Comparison of ENCODE assay signal across 16 cellular contexts in the genomic region with DNA sequence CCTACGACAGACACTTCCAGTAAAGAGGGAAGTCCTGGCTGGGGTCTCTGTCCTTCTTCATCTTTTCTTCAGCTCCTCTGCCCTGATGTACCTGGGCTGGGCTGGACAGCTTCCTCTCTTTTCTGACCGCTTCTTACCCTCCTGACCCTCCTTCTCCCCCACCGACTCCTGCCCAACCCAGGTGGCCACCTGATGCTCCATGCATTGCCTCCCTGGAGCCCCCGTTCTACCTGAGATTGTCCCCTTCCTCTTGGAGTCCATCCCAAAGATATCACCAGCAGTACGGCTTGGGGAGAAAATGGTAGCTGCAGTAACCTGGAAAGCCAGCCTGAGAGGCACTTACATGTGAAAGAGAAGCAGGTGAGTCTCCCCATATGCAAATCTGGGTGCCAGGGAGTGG.
DNase-seq lines count a peak whose midpoint lies in the region; TF ChIP-seq lines count a peak whose summit lies in the region.
"Had no signal": no experiment of that assay in that cellular context is flagged by ENCODE, and none has a peak within 500 bp of the region (broad histone marks: within the 10 kb centered on the region; RNA-seq: fewer than 3 reads in every experiment).

No MANE protein-coding gene starts in this region.

- H3K4me1 Mint-ChIP-seq in activated naive CD4-positive, alpha-beta T cell treated with anti-CD3 and anti-CD28 coated beads, Interleukin-2, amount 10 ng/mL, durations not matched to agents 7 days and 5 days: no peaks in the 10 kb centered on the region
- H3K4me1 Mint-ChIP-seq in activated naive CD4-positive, alpha-beta T cell treated with anti-CD3 and anti-CD28 coated beads for 36 hours (ENCODE audit: low read depth): no peaks in the 10 kb centered on the region
- H3K4me1 Mint-ChIP-seq in neural progenitor cell: peaks cover 12% of the 10 kb centered on the region
- H3K4me1 Mint-ChIP-seq: CD8-positive, alpha-beta memory T cell had no signal

- H3K27me3 ChIP-seq in neural progenitor cell: no peaks in the 10 kb centered on the region
- H3K27me3 ChIP-seq in suprapubic skin: peaks cover 16% of the 10 kb centered on the region
- H3K27me3 ChIP-seq: BLaER1 had no signal

- no peaks in the 10 kb centered on the region for H3K79me2 ChIP-seq in neural progenitor cell (ENCODE audit: low read depth)

- H3K36me3 Mint-ChIP-seq in activated naive CD4-positive, alpha-beta T cell treated with anti-CD3 and anti-CD28 coated beads, Interleukin-2, amount 10 ng/mL, durations not matched to agents 7 days and 5 days: no peaks in the 10 kb centered on the region
- H3K36me3 Mint-ChIP-seq in activated naive CD4-positive, alpha-beta T cell treated with anti-CD3 and anti-CD28 coated beads for 36 hours (ENCODE audit: low read depth): no peaks in the 10 kb centered on the region
- no peaks in the 10 kb centered on the region for H3K36me3 Mint-ChIP-seq in neural progenitor cell
- H3K36me3 Mint-ChIP-seq: CD8-positive, alpha-beta memory T cell had no signal

- no peak overlapping the region for H2AFZ ChIP-seq in neural progenitor cell (replicated peaks)

- H3K9me3 Mint-ChIP-seq in activated naive CD4-positive, alpha-beta T cell treated with anti-CD3 and anti-CD28 coated beads, Interleukin-2, amount 10 ng/mL, durations not matched to agents 7 days and 5 days: peaks cover 5% of the 10 kb centered on the region
- no peaks in the 10 kb centered on the region for H3K9me3 Mint-ChIP-seq in activated naive CD4-positive, alpha-beta T cell treated with anti-CD3 and anti-CD28 coated beads for 36 hours
- no peaks in the 10 kb centered on the region for H3K9me3 Mint-ChIP-seq in neural progenitor cell

- H3K4me3 ChIP-seq in neural progenitor cell: no peak overlapping the region
- no peak overlapping the region for H3K4me3 ChIP-seq in suprapubic skin
- H3K4me3 ChIP-seq: BLaER1, HAP-1 had no signal

- TF ChIP-seq POLR2A in suprapubic skin (IDR thresholded peaks at IDR 0.05): no peak

- H3K27ac ChIP-seq in neural progenitor cell (no peak overlapping the region), suprapubic skin (no peak overlapping the region)
- H3K27ac ChIP-seq: BLaER1 had no signal

- peak overlapping the region; percentile 25 for H3K4me2 ChIP-seq in neural progenitor cell

- no peak overlapping the region for H3K4me3 Mint-ChIP-seq in activated naive CD4-positive, alpha-beta T cell treated with anti-CD3 and anti-CD28 coated beads, Interleukin-2, amount 10 ng/mL, durations not matched to agents 7 days and 5 days
- H3K4me3 Mint-ChIP-seq in activated naive CD4-positive, alpha-beta T cell treated with anti-CD3 and anti-CD28 coated beads for 36 hours: no peak overlapping the region
- peak overlapping the region; percentile 27 for H3K4me3 Mint-ChIP-seq in neural progenitor cell
- H3K4me3 Mint-ChIP-seq: CD8-positive, alpha-beta memory T cell had no signal

- no peak for TF ChIP-seq CTCF in neural progenitor cell (IDR thresholded peaks at IDR 0.05)
- no peak for TF ChIP-seq CTCF in suprapubic skin (IDR thresholded peaks at IDR 0.05)

- H3K4me1 ChIP-seq in neural progenitor cell (peaks cover 21% of the 10 kb centered on the region), suprapubic skin (no peaks in the 10 kb centered on the region)
- H3K4me1 ChIP-seq: Caco-2, HAP-1 had no signal

- WGBS in suprapubic skin: 61% methylated on average over 5 of the region's 5 CpGs

- H3K9me3 ChIP-seq in neural progenitor cell (ENCODE audit: low read depth) (no peaks in the 10 kb centered on the region), suprapubic skin (no peaks in the 10 kb centered on the region)
- H3K9me3 ChIP-seq: BLaER1, Caco-2, HAP-1 had no signal

- H3K9ac ChIP-seq in neural progenitor cell: no peak overlapping the region
- H3K9ac ChIP-seq: BLaER1 had no signal

- no peaks in the 10 kb centered on the region for H3K27me3 Mint-ChIP-seq in activated naive CD4-positive, alpha-beta T cell treated with anti-CD3 and anti-CD28 coated beads, Interleukin-2, amount 10 ng/mL, durations not matched to agents 7 days and 5 days
- H3K27me3 Mint-ChIP-seq in activated naive CD4-positive, alpha-beta T cell treated with anti-CD3 and anti-CD28 coated beads for 36 hours (ENCODE audit: low read depth): no peaks in the 10 kb centered on the region
- peaks cover 16% of the 10 kb centered on the region for H3K27me3 Mint-ChIP-seq in neural progenitor cell (ENCODE audit: insufficient read depth, low read depth)
- H3K27me3 Mint-ChIP-seq: CD8-positive, alpha-beta memory T cell had no signal

- H3K36me3 ChIP-seq in neural progenitor cell (no peaks in the 10 kb centered on the region), suprapubic skin (no peaks in the 10 kb centered on the region)
- H3K36me3 ChIP-seq: BLaER1, HAP-1 had no signal

- intact Hi-C loops in activated naive CD4-positive, alpha-beta T cell treated with anti-CD3 and anti-CD28 coated beads for 36 hours (cut with micrococcal nuclease): no loop called here

- H4K20me1 ChIP-seq in neural progenitor cell (ENCODE audit: low read depth): no peaks in the 10 kb centered on the region
- H4K20me1 ChIP-seq: BLaER1 had no signal

- no peak for TF ChIP-seq EP300 in suprapubic skin (IDR thresholded peaks at IDR 0.05)

- peaks cover 12% of the 10 kb centered on the region for H3F3A ChIP-seq in neural progenitor cell (ENCODE audit: low read depth)

- CTCF ChIA-PET in activated naive CD4-positive, alpha-beta T cell treated with anti-CD3 and anti-CD28 coated beads, Interleukin-2, amount 10 ng/mL, durations not matched to agents 7 days and 5 days (lab: Charles Lee): no interaction called here
- CTCF ChIA-PET in activated naive CD4-positive, alpha-beta T cell treated with anti-CD3 and anti-CD28 coated beads for 36 hours (lab: Charles Lee): no interaction called here

- H3K27ac Mint-ChIP-seq in activated naive CD4-positive, alpha-beta T cell treated with anti-CD3 and anti-CD28 coated beads, Interleukin-2, amount 10 ng/mL, durations not matched to agents 7 days and 5 days: no peak overlapping the region
- H3K27ac Mint-ChIP-seq in activated naive CD4-positive, alpha-beta T cell treated with anti-CD3 and anti-CD28 coated beads for 36 hours: no peak overlapping the region
- H3K27ac Mint-ChIP-seq in neural progenitor cell: no peak overlapping the region
- H3K27ac Mint-ChIP-seq: CD8-positive, alpha-beta memory T cell had no signal

- DNase-seq in activated naive CD4-positive, alpha-beta T cell treated with anti-CD3 and anti-CD28 coated beads, Interleukin-2, amount 10 ng/mL, durations not matched to agents 7 days and 5 days: peak; percentile 6
- DNase-seq in activated naive CD4-positive, alpha-beta T cell treated with anti-CD3 and anti-CD28 coated beads for 36 hours: no peak
- DNase-seq in neural progenitor cell (ENCODE audit: low spot score) (no peak), suprapubic skin (ENCODE audit: low spot score in 2 of 2) (peak; percentile 3 to 47), SIG-M5 treated with dmso at 0.1 percent for 504 hours (lab: John Stamatoyannopoulos, UW; ENCODE audit: unreplicated experiment) (no peak), NCI-H524 treated with DMSO at 0.1 percent for 48 hours (lab: John Stamatoyannopoulos, UW) (no peak), NCI-H2227 treated with DMSO at 0.1 percent for 48 hours (lab: John Stamatoyannopoulos, UW) (no peak)
- DNase-seq: 8988T; AML-193; CD8-positive, alpha-beta memory T cell; DMS53; GF-D8; GOT3 had no signal

Comparison
In these comparisons a context has a peak if more than half of its experiments do, and no peak if none do; other contexts are left out.
1. DNase-seq: peak in activated naive CD4-positive, alpha-beta T cell treated with anti-CD3 and anti-CD28 coated beads, Interleukin-2, amount 10 ng/mL, durations not matched to agents 7 days and 5 days (single experiment) and suprapubic skin (2 of 2); none in activated naive CD4-positive, alpha-beta T cell treated with anti-CD3 and anti-CD28 coated beads for 36 hours (single experiment), neural progenitor cell (single experiment), SIG-M5 treated with dmso at 0.1 percent for 504 hours (single experiment), NCI-H524 treated with DMSO at 0.1 percent for 48 hours (single experiment) and NCI-H2227 treated with DMSO at 0.1 percent for 48 hours (single experiment).